In the genomic region with DNA sequence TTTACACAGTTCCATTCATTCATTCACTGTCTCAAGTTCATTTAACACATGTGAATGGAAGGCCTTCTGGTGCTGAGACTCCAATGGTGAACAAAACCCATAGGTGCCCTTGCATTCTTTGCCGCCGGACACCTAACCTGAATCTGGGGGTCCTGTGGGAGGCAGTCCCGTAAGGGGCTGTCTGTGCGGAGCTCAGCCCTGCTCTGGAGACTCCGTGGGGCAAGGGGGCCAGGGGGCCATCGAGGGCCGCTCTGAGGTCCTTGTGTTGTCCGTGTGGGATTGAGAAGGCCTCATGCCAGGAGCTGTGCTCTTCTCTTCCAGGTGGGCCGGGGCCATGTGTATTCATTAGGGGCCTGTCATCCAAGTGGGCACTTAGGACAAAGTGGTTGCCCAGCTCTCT, we compare ENCODE assay signal across 17 cellular contexts. TPM values are rescaled to one million over a fixed set of nuclear protein-coding genes. Genes with fewer than 3 reads are reported as not detected.
DNase-seq lines count a peak whose midpoint lies in the region; ATAC-seq and TF ChIP-seq lines count a peak whose summit lies in the region.
"Had no signal": no experiment of that assay in that cellular context is flagged by ENCODE, and none has a peak within 500 bp of the region (broad histone marks: within the 10 kb centered on the region; RNA-seq: fewer than 3 reads in every experiment).

No MANE protein-coding gene starts in this region.

- ATAC-seq in gastroesophageal sphincter (no peak), gastrocnemius medialis (no peak), HG02870 (IDR thresholded peaks at IDR 0.05; ENCODE audit: unreplicated experiment) (no peak), HG02840 (IDR thresholded peaks at IDR 0.05; ENCODE audit: low FRiP score, unreplicated experiment) (no peak)
- ATAC-seq: activated naive CD8-positive, alpha-beta T cell treated with anti-CD3 and anti-CD28 coated beads, Interleukin-2, amount 50 U/mL, for 24 hours had no signal

- H4K20me1 ChIP-seq in BLaER1 (no peaks in the 10 kb centered on the region), GM23248 (ENCODE audit: insufficient read depth) (no peaks in the 10 kb centered on the region)

- H3K4me3 ChIP-seq in BLaER1 = no peak overlapping the region
- H3K4me3 ChIP-seq in SJSA1 = no peak overlapping the region
- no peak overlapping the region for H3K4me3 ChIP-seq in gastroesophageal sphincter
- no peak overlapping the region for H3K4me3 ChIP-seq in gastrocnemius medialis
- no peak overlapping the region for H3K4me3 ChIP-seq in GM23248

- peaks cover 27% of the 10 kb centered on the region for H3F3A ChIP-seq in GM23248 (ENCODE audit: insufficient read depth)

- H3K4me1 ChIP-seq in BLaER1 (peaks cover 79% of the 10 kb centered on the region), SJSA1 (replicated peaks) (peaks cover 43% of the 10 kb centered on the region), gastroesophageal sphincter (peaks cover 0 to 30% (median 14%) of the 10 kb centered on the region in 3 donors), gastrocnemius medialis (peaks cover 40 to 48% of the 10 kb centered on the region in 2 donors), GM23248 (ENCODE audit: insufficient read depth) (peaks cover 43% of the 10 kb centered on the region)
- H3K4me1 ChIP-seq: foreskin keratinocyte had no signal

- no peak overlapping the region for H2AFZ ChIP-seq in GM23248

- no peak for TF ChIP-seq POLR2A in gastroesophageal sphincter (IDR thresholded peaks at IDR 0.05)
- no peak for TF ChIP-seq POLR2A in gastrocnemius medialis (IDR thresholded peaks at IDR 0.05)

- peak overlapping the region; percentile 84 for H3K4me2 ChIP-seq in BLaER1
- H3K4me2 ChIP-seq in GM23248 (ENCODE audit: unreplicated experiment) = no peak overlapping the region

- WGBS in gastroesophageal sphincter (ENCODE audit: low coverage in 1 of 2), 2 donors = 85 to 90% methylated on average over 2 to 4 of the region's 9 CpGs
- WGBS in GM23248 (ENCODE audit: low coverage in 1 of 2, low lambda C conversion rate in 2 of 2, missing lambda C conversion rate in 2 of 2), 2 experiments = 77 to 88% methylated on average over 9 of the region's 9 CpGs

- H3K9ac ChIP-seq in BLaER1 = no peak overlapping the region
- H3K9ac ChIP-seq in GM23248 = no peak overlapping the region

- no peaks in the 10 kb centered on the region for H3K36me3 ChIP-seq in BLaER1
- no peaks in the 10 kb centered on the region for H3K36me3 ChIP-seq in SJSA1
- H3K36me3 ChIP-seq in gastroesophageal sphincter = no peaks in the 10 kb centered on the region
- H3K36me3 ChIP-seq in gastrocnemius medialis = no peaks in the 10 kb centered on the region
- H3K36me3 ChIP-seq in GM23248 (ENCODE audit: low read depth) = no peaks in the 10 kb centered on the region

- H3K79me2 ChIP-seq in GM23248 (ENCODE audit: insufficient read depth) = peaks cover 8% of the 10 kb centered on the region

- H3K27ac ChIP-seq in BLaER1 (peak overlapping the region; percentile 84), SJSA1 (peak overlapping the region; percentile 76), gastroesophageal sphincter (peak overlapping the region in 3 of 4 donors; percentile 53 to 64 (median 59)), gastrocnemius medialis (peak overlapping the region in 3 of 4 donors; percentile 58 to 73 (median 66)), GM23248 (no peak overlapping the region)
- H3K27ac ChIP-seq: foreskin keratinocyte had no signal

- in situ Hi-C loops in gastrocnemius medialis (cut with MboI; ENCODE audit: low sequenced_read_pairs in 4 of 4) (no loop called here), GM23248 (cut with MboI) (no loop called here)

- H3K9me2 ChIP-seq in GM23248 (ENCODE audit: insufficient read depth) = no peaks in the 10 kb centered on the region

- no peak for TF ChIP-seq EP300 in gastroesophageal sphincter (IDR thresholded peaks at IDR 0.05)

- peak in 1 of 2 experiments; percentile 37 for DNase-seq in SJSA1 (ENCODE audit: low read depth in 1 of 2, low spot score in 2 of 2)
- DNase-seq in gastrocnemius medialis = no peak
- no peak for DNase-seq in GM23248
- no peak for DNase-seq in retina
- DNase-seq: activated CD4-positive, CD25-positive, alpha-beta regulatory T cell; activated naive CD8-positive, alpha-beta T cell treated with anti-CD3 and anti-CD28 coated beads, Interleukin-2, amount 50 U/mL, for 24 hours; NCI-H2029 treated with DMSO at 0.1 percent for 48 hours; stimulated activated CD4-positive, alpha-beta T cell treated with anti-CD3 and anti-CD28 coated beads, Interleukin-1b, Interleukin-23, amount 100 ng/mL, for 48 hours had no signal

- no peaks in the 10 kb centered on the region for H3K27me3 ChIP-seq in BLaER1
- no peaks in the 10 kb centered on the region for H3K27me3 ChIP-seq in SJSA1 (replicated peaks)
- no peaks in the 10 kb centered on the region for H3K27me3 ChIP-seq in gastroesophageal sphincter
- H3K27me3 ChIP-seq in gastrocnemius medialis = no peaks in the 10 kb centered on the region
- H3K27me3 ChIP-seq in GM23248 (replicated peaks; ENCODE audit: insufficient read depth) = no peaks in the 10 kb centered on the region
- H3K27me3 ChIP-seq: foreskin keratinocyte had no signal

- H3K9me3 ChIP-seq in BLaER1 (no peaks in the 10 kb centered on the region), SJSA1 (replicated peaks) (no peaks in the 10 kb centered on the region), gastroesophageal sphincter (no peaks in the 10 kb centered on the region), gastrocnemius medialis (no peaks in the 10 kb centered on the region), GM23248 (ENCODE audit: low read depth) (no peaks in the 10 kb centered on the region)

- TF ChIP-seq CTCF in gastroesophageal sphincter (IDR thresholded peaks at IDR 0.05) (no peak), gastrocnemius medialis (IDR thresholded peaks at IDR 0.05 in 4 of 5, conservative IDR thresholded peaks at IDR 0.05 in 1 of 5) (no peak)

- intact Hi-C loops in gastrocnemius medialis (cut with DNase I; ENCODE audit: low total_unique reads) = no loop called here

RNA-seq across cellular contexts. Expression of a gene that starts 15.3 kb away (rescaled TPM):
- 1.0 and 1.5 TPM in 2 replicates for total RNA-seq in SJSA1 (2014; rRNA removed; shearing (Covaris generic))
- total RNA-seq in gastroesophageal sphincter = 10 to 100 TPM in 1 of 4 donors, 1 to 10 TPM in 3; 6.4 to 16.4 (median 8.5) TPM
- total RNA-seq in gastrocnemius medialis = 1 to 10 TPM in 3 of 4 donors, under 1 TPM in 1; 0.97 to 2.2 (median 1.6) TPM
- total RNA-seq in GM23248 (2014; rRNA removed; shearing (Covaris generic)) = 2.7 and 3.0 TPM in 2 replicates
- 4.0 and 4.7 TPM in 2 replicates for polyA plus RNA-seq in GM23248 (2016; fragmentation: Nextera tagmentation; extraction: Ambion mirVana)
- total RNA-seq: G401 had no signal

RNA-seq across cellular contexts. Expression of a gene that starts 29.5 kb away (rescaled TPM):
- total RNA-seq in SJSA1 (2014; rRNA removed; shearing (Covaris generic)) = not detected in 2 replicates
- not detected for total RNA-seq in gastroesophageal sphincter
- under 1 TPM in 1 of 4 donors, not detected in 3; 0.27 TPM for total RNA-seq in gastrocnemius medialis
- total RNA-seq in GM23248 (2014; rRNA removed; shearing (Covaris generic)) = not detected in 2 replicates
- not detected in 2 replicates for polyA plus RNA-seq in GM23248 (2016; fragmentation: Nextera tagmentation; extraction: Ambion mirVana)
- total RNA-seq: foreskin keratinocyte; G401; lower leg skin; NCI-H460; T-helper 2 cell treated with Interferon-gamma antibody and Interleukin-4, amounts not matched to agents 100 ng/mL and 5 ng/mL, for 36 hours had no signal
- polyA plus RNA-seq: foreskin keratinocyte had no signal
